Comparison of ENCODE assay signal across 1 cellular context in the genomic region with DNA sequence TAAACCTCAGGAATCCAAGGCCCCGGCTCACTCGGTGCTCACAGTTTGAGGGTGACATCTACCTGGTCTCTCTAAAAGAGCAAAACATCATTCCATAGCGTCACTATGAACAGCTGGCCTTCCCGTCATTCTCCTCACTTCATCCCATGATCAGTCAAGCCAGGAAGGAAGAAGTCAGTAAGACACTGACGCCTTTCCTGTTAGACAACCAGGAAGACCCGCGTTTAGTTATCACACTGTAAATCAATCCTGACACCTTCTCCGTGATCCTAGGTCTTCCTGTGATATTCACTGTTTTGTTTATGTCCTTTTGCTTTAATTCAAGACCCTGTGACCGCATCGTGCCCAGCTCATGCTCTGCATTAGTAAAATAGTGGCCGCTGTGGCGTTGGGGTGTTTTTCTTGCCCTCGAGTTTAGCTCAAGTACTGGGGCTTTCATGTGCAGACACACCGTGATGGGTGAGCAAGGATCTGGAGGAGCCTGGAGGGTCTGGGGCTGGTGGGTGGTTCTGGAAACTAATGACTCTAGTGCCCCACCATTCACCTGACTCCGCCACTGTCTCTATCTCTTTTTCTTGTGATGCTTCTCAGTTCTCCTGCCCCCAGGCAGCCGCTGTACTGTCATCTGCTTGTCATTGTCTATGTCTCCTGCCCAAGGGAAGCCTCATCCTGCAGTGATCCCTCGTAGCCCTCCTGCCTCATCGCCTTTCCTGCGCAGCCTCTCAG.
TF ChIP-seq lines count a peak whose summit lies in the region.

No MANE protein-coding gene starts in this region.

TF ChIP-seq in HepG2, 621 proteins besides CTCF, POLR2A, EP300 and RAD21:
- no peak for TF ChIP-seq LBX2 (CRISPR knock-in tag; IDR thresholded peaks at IDR 0.05; ENCODE audit: borderline replicate concordance)
- TF ChIP-seq ZNF224 (CRISPR knock-in tag; IDR thresholded peaks at IDR 0.05): no peak
- TF ChIP-seq CREB1 (IDR thresholded peaks at IDR 0.05): no peak
- TF ChIP-seq CREB1 (CRISPR knock-in tag; IDR thresholded peaks at IDR 0.05): no peak
- no peak for TF ChIP-seq RXRA (CRISPR knock-in tag; IDR thresholded peaks at IDR 0.05)
- TF ChIP-seq, protein P1, sequence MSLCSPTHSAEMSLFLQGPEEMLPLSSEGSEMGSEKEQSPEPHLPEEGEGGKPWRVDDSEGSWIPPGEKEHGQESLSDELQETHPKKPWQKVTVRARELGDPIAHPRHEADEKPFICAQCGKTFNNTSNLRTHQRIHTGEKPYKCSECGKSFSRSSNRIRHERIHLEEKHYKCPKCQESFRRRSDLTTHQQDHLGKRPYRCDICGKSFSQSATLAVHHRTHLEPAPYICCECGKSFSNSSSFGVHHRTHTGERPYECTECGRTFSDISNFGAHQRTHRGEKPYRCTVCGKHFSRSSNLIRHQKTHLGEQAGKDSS (CRISPR knock-in tag; IDR thresholded peaks at IDR 0.05; ENCODE audit: borderline replicate concordance, low read depth): no peak
- no peak for TF ChIP-seq NR3C1 (CRISPR knock-in tag; IDR thresholded peaks at IDR 0.05)
- no peak for TF ChIP-seq FOXA3 (CRISPR knock-in tag; IDR thresholded peaks at IDR 0.05)
- no peak for TF ChIP-seq ZNF800 (CRISPR knock-in tag; IDR thresholded peaks at IDR 0.05)
- no peak for TF ChIP-seq SKI (IDR thresholded peaks at IDR 0.05; ENCODE audit: partially characterized antibody)
- TF ChIP-seq PHF21A (CRISPR knock-in tag; IDR thresholded peaks at IDR 0.05): no peak
- TF ChIP-seq ZNF652 (CRISPR knock-in tag; IDR thresholded peaks at IDR 0.05; ENCODE audit: borderline replicate concordance, low read depth): no peak
- no peak for TF ChIP-seq TAF15 (IDR thresholded peaks at IDR 0.05; ENCODE audit: low read depth, low read length, poor library complexity, severe bottlenecking)
- TF ChIP-seq, protein P2, sequence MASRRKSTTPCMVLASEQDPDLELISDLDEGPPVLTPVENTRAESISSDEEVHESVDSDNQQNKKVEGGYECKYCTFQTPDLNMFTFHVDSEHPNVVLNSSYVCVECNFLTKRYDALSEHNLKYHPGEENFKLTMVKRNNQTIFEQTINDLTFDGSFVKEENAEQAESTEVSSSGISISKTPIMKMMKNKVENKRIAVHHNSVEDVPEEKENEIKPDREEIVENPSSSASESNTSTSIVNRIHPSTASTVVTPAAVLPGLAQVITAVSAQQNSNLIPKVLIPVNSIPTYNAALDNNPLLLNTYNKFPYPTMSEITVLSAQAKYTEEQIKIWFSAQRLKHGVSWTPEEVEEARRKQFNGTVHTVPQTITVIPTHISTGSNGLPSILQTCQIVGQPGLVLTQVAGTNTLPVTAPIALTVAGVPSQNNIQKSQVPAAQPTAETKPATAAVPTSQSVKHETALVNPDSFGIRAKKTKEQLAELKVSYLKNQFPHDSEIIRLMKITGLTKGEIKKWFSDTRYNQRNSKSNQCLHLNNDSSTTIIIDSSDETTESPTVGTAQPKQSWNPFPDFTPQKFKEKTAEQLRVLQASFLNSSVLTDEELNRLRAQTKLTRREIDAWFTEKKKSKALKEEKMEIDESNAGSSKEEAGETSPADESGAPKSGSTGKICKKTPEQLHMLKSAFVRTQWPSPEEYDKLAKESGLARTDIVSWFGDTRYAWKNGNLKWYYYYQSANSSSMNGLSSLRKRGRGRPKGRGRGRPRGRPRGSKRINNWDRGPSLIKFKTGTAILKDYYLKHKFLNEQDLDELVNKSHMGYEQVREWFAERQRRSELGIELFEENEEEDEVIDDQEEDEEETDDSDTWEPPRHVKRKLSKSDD (CRISPR knock-in tag; IDR thresholded peaks at IDR 0.05; ENCODE audit: low read depth): no peak
- no peak for TF ChIP-seq ZBTB3 (CRISPR knock-in tag; IDR thresholded peaks at IDR 0.05; ENCODE audit: borderline replicate concordance, low read depth)
- TF ChIP-seq ZSCAN30 (CRISPR knock-in tag; IDR thresholded peaks at IDR 0.05): no peak
- no peak for TF ChIP-seq HMG20A (CRISPR knock-in tag; IDR thresholded peaks at IDR 0.05; ENCODE audit: borderline replicate concordance)
TF ChIP-seq in HepG2: peak in this region for 0.
